ENCODE assay signal across 3 cellular contexts in the genomic region with DNA sequence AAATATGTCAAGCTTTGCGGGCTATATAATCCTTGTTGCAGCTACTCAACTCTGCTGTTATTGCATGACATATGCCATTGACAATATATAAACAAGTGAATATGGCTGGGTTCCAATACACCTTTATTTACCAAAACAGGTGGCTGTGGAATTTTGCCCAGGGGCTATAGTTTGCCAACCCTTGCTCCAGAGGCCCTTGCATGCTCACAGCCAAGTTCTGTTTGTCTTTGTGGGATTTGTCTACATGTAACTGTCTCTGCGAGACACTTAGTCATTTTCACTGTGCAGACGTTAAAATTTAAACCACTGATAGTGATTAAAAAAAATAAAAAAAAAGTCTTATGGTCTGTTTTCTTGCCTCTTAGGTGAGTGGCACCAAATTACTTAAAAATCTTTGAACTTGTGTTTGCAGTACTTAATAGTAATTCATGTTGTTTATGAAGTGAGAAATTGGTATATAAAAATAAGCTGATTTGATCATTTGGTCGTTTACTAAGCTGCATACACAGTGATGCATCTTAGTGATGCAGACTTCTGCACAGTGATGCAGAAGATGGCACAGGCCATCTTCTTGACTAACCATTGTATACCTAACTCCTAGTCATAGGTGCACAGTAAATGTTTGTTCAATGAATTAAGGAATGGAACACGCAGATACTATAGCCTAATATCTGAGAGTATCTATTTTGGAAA.
A peak's percentile ranks its signal among the peaks of the same experiment; 100 is the strongest.
TF ChIP-seq lines count a peak whose summit lies in the region.

No MANE protein-coding gene starts in this region.

TF ChIP-seq in liver, 16 proteins besides CTCF, POLR2A, EP300 and RAD21:
- TF ChIP-seq, protein P1, sequence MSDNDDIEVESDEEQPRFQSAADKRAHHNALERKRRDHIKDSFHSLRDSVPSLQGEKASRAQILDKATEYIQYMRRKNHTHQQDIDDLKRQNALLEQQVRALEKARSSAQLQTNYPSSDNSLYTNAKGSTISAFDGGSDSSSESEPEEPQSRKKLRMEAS (IDR thresholded peaks at IDR 0.05), result no peak
- peak; percentile 17 to 35 for TF ChIP-seq HNF4A (conservative IDR thresholded peaks at IDR 0.05)
TF ChIP-seq in liver: peak in this region for 1.

TF ChIP-seq in HepG2, 621 proteins besides CTCF, POLR2A, EP300 and RAD21:
- TF ChIP-seq, protein P2, sequence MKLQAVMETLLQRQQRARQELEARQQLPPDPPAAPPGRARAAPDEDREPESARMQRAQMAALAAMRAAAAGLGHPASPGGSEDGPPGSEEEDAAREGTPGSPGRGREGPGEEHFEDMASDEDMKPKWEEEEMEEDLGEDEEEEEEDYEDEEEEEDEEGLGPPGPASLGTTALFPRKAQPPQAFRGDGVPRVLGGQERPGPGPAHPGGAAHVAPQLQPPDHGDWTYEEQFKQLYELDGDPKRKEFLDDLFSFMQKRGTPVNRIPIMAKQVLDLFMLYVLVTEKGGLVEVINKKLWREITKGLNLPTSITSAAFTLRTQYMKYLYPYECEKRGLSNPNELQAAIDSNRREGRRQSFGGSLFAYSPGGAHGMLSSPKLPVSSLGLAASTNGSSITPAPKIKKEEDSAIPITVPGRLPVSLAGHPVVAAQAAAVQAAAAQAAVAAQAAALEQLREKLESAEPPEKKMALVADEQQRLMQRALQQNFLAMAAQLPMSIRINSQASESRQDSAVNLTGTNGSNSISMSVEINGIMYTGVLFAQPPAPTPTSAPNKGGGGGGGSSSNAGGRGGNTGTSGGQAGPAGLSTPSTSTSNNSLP (IDR thresholded peaks at IDR 0.05; ENCODE audit: low read depth, low read length), result no peak
- no peak for TF ChIP-seq NCOA1 (CRISPR knock-in tag; IDR thresholded peaks at IDR 0.05)
- TF ChIP-seq EED (CRISPR knock-in tag; IDR thresholded peaks at IDR 0.05), result no peak
- TF ChIP-seq YEATS4 (CRISPR knock-in tag; IDR thresholded peaks at IDR 0.05; ENCODE audit: borderline replicate concordance), result no peak
- no peak for TF ChIP-seq ZNF546 (CRISPR knock-in tag; conservative IDR thresholded peaks at IDR 0.05)

TF ChIP-seq in H1, 55 proteins besides CTCF, POLR2A, EP300 and RAD21:
- TF ChIP-seq TAF1 (IDR thresholded peaks at IDR 0.05; ENCODE audit: low read depth, low read length), result no peak
- no peak for TF ChIP-seq SP2 (IDR thresholded peaks at IDR 0.05; ENCODE audit: low read length)
- TF ChIP-seq JUN (IDR thresholded peaks at IDR 0.05; ENCODE audit: low read depth, low read length), result no peak
- no peak for TF ChIP-seq CBX5 (IDR thresholded peaks at IDR 0.05; ENCODE audit: low read depth, low read length)
- TF ChIP-seq HDAC6 (IDR thresholded peaks at IDR 0.05; ENCODE audit: low read depth, low read length), result no peak
- no peak for TF ChIP-seq SP4 (IDR thresholded peaks at IDR 0.05; ENCODE audit: low read length)
- TF ChIP-seq RXRA (IDR thresholded peaks at IDR 0.05; ENCODE audit: insufficient read depth, low read depth, low read length), result no peak
- no peak for TF ChIP-seq ZNF274 (IDR thresholded peaks at IDR 0.05; ENCODE audit: borderline replicate concordance, extremely low read depth, low read length)
- TF ChIP-seq SP1 (IDR thresholded peaks at IDR 0.05; ENCODE audit: low read depth, low read length), result no peak
- no peak for TF ChIP-seq RNF2 (IDR thresholded peaks at IDR 0.05; ENCODE audit: borderline replicate concordance, low read depth, low read length, missing control alignments, poor library complexity, severe bottlenecking)
- no peak for TF ChIP-seq CTBP2 (IDR thresholded peaks at IDR 0.05; ENCODE audit: borderline replicate concordance, insufficient read depth, insufficient read length, low read length)
- no peak for TF ChIP-seq TEAD4 (IDR thresholded peaks at IDR 0.05; ENCODE audit: low read depth, low read length)
- no peak for TF ChIP-seq ASH2L (IDR thresholded peaks at IDR 0.05; ENCODE audit: low read length)
- TF ChIP-seq HDAC2 (IDR thresholded peaks at IDR 0.05; ENCODE audit: borderline replicate concordance in 1 of 2, low read depth in 2 of 2, low read length in 2 of 2), result no peak
- TF ChIP-seq NANOG (IDR thresholded peaks at IDR 0.05; ENCODE audit: insufficient read depth, low read depth, low read length, poor library complexity, severe bottlenecking), result no peak
- no peak for TF ChIP-seq POU5F1 (IDR thresholded peaks at IDR 0.05; ENCODE audit: low read depth, low read length)
- no peak for TF ChIP-seq CREB1 (IDR thresholded peaks at IDR 0.05)
TF ChIP-seq in H1: peak in this region for 0.
